In the genomic region with DNA sequence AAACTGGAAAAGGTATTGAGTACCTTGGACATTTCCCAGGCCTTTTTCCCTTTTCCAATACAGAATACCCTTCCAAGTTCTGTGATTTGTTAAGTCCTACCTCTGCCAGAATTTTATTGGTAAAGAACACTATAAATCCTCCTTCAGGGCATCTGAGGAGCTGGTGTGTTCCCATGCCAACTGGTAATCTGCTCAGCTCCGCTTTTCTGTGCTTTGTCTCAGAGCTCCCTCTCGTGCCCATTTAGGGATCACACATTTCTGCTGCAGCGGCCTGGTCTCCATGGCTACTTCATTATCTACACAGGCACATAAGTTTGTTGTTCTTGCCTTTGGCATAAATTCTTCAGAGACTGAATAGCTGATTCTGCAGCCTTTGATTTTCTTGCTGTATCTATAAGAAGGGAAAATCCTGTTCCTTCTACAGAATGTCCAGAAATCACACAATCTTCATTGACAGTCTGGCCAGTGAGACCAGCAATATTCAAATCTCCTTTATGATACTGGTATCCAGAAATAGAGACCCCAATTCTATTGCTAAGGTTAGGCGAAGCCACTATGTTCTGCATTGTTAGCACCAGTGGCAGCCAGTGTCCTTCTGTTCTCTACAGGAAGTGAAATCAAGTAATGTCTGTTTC, we compare ENCODE assay signal across 8 cellular contexts. TPM values are rescaled to one million over a fixed set of nuclear protein-coding genes. Genes with fewer than 3 reads are reported as not detected.
DNase-seq lines count a peak whose midpoint lies in the region; ATAC-seq and TF ChIP-seq lines count a peak whose summit lies in the region.

No MANE protein-coding gene starts in this region.

- H3K27ac ChIP-seq in prostate gland: peak overlapping the region; percentile 42 to 43

- DNase-seq in DMS 273 treated with DMSO at 0.1 percent for 48 hours (lab: John Stamatoyannopoulos, UW) (peak; percentile 66), NCI-H524 treated with DMSO at 0.1 percent for 48 hours (lab: John Stamatoyannopoulos, UW) (peak; percentile 14), amygdala (lab: John Stamatoyannopoulos, UW) (peak in 50 of 56 donors; percentile 12 to 86 (median 64)), left cardiac atrium (peak; percentile 63), prostate gland (ENCODE audit: low spot score) (peak; percentile 80), mesenteric fat pad (ENCODE audit: low spot score) (no peak)

- ATAC-seq in GM19455 (IDR thresholded peaks at IDR 0.05; ENCODE audit: unreplicated experiment): peak; percentile 79
- ATAC-seq in HG03571 (IDR thresholded peaks at IDR 0.05; ENCODE audit: unreplicated experiment): peak; percentile 75
- peak; percentile 92 to 94 for ATAC-seq in left cardiac atrium

- intact Hi-C loops in left cardiac atrium (cut with DNase I): loop anchor here in 1 of 2 donors (5.0 kb wide), 1 partner anchor 108 kb away; no protein-coding TSS in a partner anchor
- intact Hi-C loops in prostate gland (cut with DNase I): loop anchor here (2.0 kb wide), 1 partner anchor 635 kb away; the partner anchor contains the start of gene MRPS33

- TF ChIP-seq POLR2A in prostate gland (IDR thresholded peaks at IDR 0.05): no peak

- H3K4me3 ChIP-seq in prostate gland: no peak overlapping the region

- H3K27me3 ChIP-seq in prostate gland (replicated peaks; ENCODE audit: insufficient read depth): no peaks in the 10 kb centered on the region

- peaks cover 5% of the 10 kb centered on the region for H3K4me1 ChIP-seq in prostate gland (replicated peaks)

- peak; percentile 37 to 88 (median 63) for TF ChIP-seq CTCF in prostate gland (IDR thresholded peaks at IDR 0.05)

- no peaks in the 10 kb centered on the region for H3K9me3 ChIP-seq in prostate gland

- no peaks in the 10 kb centered on the region for H3K36me3 ChIP-seq in prostate gland

- 20% methylated on average over 4 of the region's 4 CpGs for WGBS in prostate gland

RNA-seq across cellular contexts. Expression of gene DENND11, which starts 52.0 kb away (rescaled TPM):
- total RNA-seq in left cardiac atrium (10 to 100 TPM; 10.6 to 11.1 TPM), prostate gland (10 to 100 TPM; 18.1 to 18.9 TPM), mesenteric fat pad (18.2 TPM)

RNA-seq across cellular contexts. Expression of gene WEE2, which starts 58.2 kb away (rescaled TPM):
- total RNA-seq in left cardiac atrium: not detected
- total RNA-seq in prostate gland: not detected
- not detected for total RNA-seq in mesenteric fat pad
